Comparison of ENCODE assay signal across 30 cellular contexts in the genomic region with DNA sequence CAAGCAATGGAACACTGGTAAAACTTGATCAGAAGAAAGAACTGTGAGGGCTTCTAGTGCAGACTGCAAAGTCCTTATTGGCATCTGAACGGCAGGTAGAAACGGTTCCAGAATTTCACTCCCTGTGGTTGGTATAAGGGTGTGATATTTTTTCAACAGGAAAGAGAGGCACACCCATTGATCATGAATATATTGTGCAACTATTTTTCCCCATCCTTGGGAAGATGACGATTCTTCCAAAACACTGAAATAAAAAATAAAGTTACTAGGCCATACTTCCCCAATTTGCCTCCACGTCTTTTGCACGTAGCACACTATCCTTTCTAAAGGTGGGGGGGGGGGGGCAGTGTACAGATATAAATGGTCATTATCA.
"Had no signal": no experiment of that assay in that cellular context is flagged by ENCODE, and none has a peak within 500 bp of the region (broad histone marks: within the 10 kb centered on the region; RNA-seq: fewer than 3 reads in every experiment).

No MANE protein-coding gene starts in this region.

- H3K4me2 ChIP-seq: KMS-11, PC-9 had no signal

- H3K4me3 ChIP-seq: PC-9 had no signal

- H3K27ac Mint-ChIP-seq: activated CD4-positive, alpha-beta T cell treated with anti-CD3 and anti-CD28 coated beads, Interleukin-2, amount 10 ng/mL, durations not matched to agents 24 days and 14 days; activated naive CD8-positive, alpha-beta T cell treated with anti-CD3 and anti-CD28 coated beads for 36 hours had no signal

- H2AFZ ChIP-seq: PC-9 had no signal

- DNase-seq: activated CD4-positive, alpha-beta T cell treated with anti-CD3 and anti-CD28 coated beads, Interleukin-2, amount 50 U/mL, for 4 hours; activated CD8-positive, alpha-beta memory T cell treated with anti-CD3 and anti-CD28 coated beads, Interleukin-2, amount 50 U/mL, for 4 hours; activated effector memory CD4-positive, alpha-beta T cell treated with anti-CD3 and anti-CD28 coated beads, Interleukin-2, amount 50 U/mL, for 16 hours; activated naive CD4-positive, alpha-beta T cell; activated naive CD4-positive, alpha-beta T cell treated with anti-CD3 and anti-CD28 coated beads, Interleukin-2, amount 50 U/mL, for 16 hours; activated naive CD8-positive, alpha-beta T cell treated with anti-CD3 and anti-CD28 coated beads for 36 hours; activated T-cell treated with anti-CD3 and anti-CD28 coated beads for 4 hours; activated T-cell treated with anti-CD3 and anti-CD28 coated beads, Interleukin-2, amount 50 U/mL, for 48 hours; amniotic stem cell; aorta; MM.1S; MV-4-11; NCI-H1092; NCI-H1436 treated with DMSO at 0.1 percent for 48 hours; NCI-H1694 treated with DMSO at 0.1 percent for 48 hours; NCI-H2029; NCI-H345; NCI-H510A; NCI-H526; NCI-H748 treated with DMSO at 0.1 percent for 48 hours; NK-92 treated with Interleukin-12 subunit alpha and Interleukin-12 subunit beta, amount 100 ng/mL, for 24 hours; PC-9; Right ventricle myocardium superior; SW 1271; T-helper 1 cell; T1000 had no signal

- H3K27ac ChIP-seq: KMS-11, PC-9 had no signal

- H3K9ac ChIP-seq: KMS-11 had no signal

- H3K27me3 Mint-ChIP-seq: activated CD4-positive, alpha-beta T cell treated with anti-CD3 and anti-CD28 coated beads, Interleukin-2, amount 10 ng/mL, durations not matched to agents 24 days and 14 days; activated naive CD8-positive, alpha-beta T cell treated with anti-CD3 and anti-CD28 coated beads for 36 hours; activated T-helper 17 cell treated with anti-CD3 and anti-CD28 coated beads, Interleukin-2, amount 50 U/mL, for 72 hours had no signal

- H3K9me3 Mint-ChIP-seq: activated CD4-positive, alpha-beta T cell treated with anti-CD3 and anti-CD28 coated beads, Interleukin-2, amount 10 ng/mL, durations not matched to agents 24 days and 14 days; activated naive CD8-positive, alpha-beta T cell treated with anti-CD3 and anti-CD28 coated beads for 36 hours; activated T-helper 17 cell treated with anti-CD3 and anti-CD28 coated beads, Interleukin-2, amount 50 U/mL, for 72 hours had no signal

- FAIRE-seq: TTC549 had no signal

- H3K4me3 Mint-ChIP-seq: activated CD4-positive, alpha-beta T cell treated with anti-CD3 and anti-CD28 coated beads, Interleukin-2, amount 10 ng/mL, durations not matched to agents 24 days and 14 days; activated naive CD8-positive, alpha-beta T cell treated with anti-CD3 and anti-CD28 coated beads for 36 hours; activated T-helper 17 cell treated with anti-CD3 and anti-CD28 coated beads, Interleukin-2, amount 50 U/mL, for 72 hours had no signal
